In genomic region chr2:1625281-1626001, GRCh38 we compare ENCODE assay signal across 11 cellular contexts.
DNase-seq lines count a peak whose midpoint lies in the region; ATAC-seq and TF ChIP-seq lines count a peak whose summit lies in the region.
"Had no signal": no experiment of that assay in that cellular context is flagged by ENCODE, and none has a peak within 500 bp of the region (broad histone marks: within the 10 kb centered on the region; RNA-seq: fewer than 3 reads in every experiment).

No MANE protein-coding gene starts in this region.

- peak; percentile 89 for DNase-seq in NCI-H226
- peak; percentile 85 for DNase-seq in fibroblast of mammary gland (ENCODE audit: low read depth)
- peak; percentile 79 for DNase-seq in myocyte (ENCODE audit: low read depth)
- no peak for DNase-seq in activated CD4-positive, alpha-beta T cell treated with anti-CD3 and anti-CD28 coated beads for 1 hour
- DNase-seq: activated naive CD8-positive, alpha-beta T cell treated with anti-CD3 and anti-CD28 coated beads for 36 hours; DMS79 had no signal

- no peak for ATAC-seq in GM19467 (IDR thresholded peaks at IDR 0.05; ENCODE audit: unreplicated experiment)
- ATAC-seq in GM21528 (IDR thresholded peaks at IDR 0.05; ENCODE audit: low FRiP score, unreplicated experiment), result no peak
- no peak for ATAC-seq in HG02884 (IDR thresholded peaks at IDR 0.05; ENCODE audit: unreplicated experiment)

- H3K27ac ChIP-seq in C4-2B, result peak overlapping the region; percentile 77
- H3K27ac ChIP-seq: SJCRH30 had no signal

- H3K4me3 ChIP-seq in fibroblast of mammary gland (ENCODE audit: control insufficient read depth, low read depth, low read length), result no peak overlapping the region
- H3K4me3 ChIP-seq: SJCRH30 had no signal

- no peak for TF ChIP-seq CTCF in C4-2B (conservative IDR thresholded peaks at IDR 0.05)
- no peak for TF ChIP-seq CTCF in fibroblast of mammary gland (conservative IDR thresholded peaks at IDR 0.05; ENCODE audit: control insufficient read depth, insufficient read depth, low read depth, low read length)
